8 cellular contexts compared by ENCODE assay signal in the genomic region with DNA sequence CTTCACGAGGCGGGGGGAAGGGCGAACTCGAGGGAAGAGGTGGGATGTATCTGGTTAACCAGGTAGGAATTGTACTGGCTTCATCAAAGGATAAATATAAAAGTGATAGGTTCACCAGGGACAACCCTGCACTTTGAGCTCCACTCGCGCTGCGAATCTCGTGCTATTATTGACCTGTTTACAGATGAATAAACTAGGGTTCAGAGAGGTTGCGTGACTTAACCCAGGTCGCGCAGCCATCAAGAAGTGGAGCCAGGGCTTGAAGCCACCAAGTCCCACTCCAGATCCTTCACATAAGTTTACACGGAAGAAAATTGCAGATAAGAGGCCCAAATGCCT. TPM values are rescaled to one million over a fixed set of nuclear protein-coding genes. Genes with fewer than 3 reads are reported as not detected.
DNase-seq lines count a peak whose midpoint lies in the region; ATAC-seq and TF ChIP-seq lines count a peak whose summit lies in the region.

No MANE protein-coding gene starts in this region.

- peak overlapping the region; percentile 80 for H4K8ac ChIP-seq in mesenchymal stem cell (ENCODE audit: low read length)

- H2AK5ac ChIP-seq in mesenchymal stem cell (ENCODE audit: low read length, severe bottlenecking), result peak overlapping the region; percentile 87

- peak overlapping the region; percentile 88 for H3K9ac ChIP-seq in mesenchymal stem cell (ENCODE audit: low read length)

- peak overlapping the region; percentile 50 for H4K91ac ChIP-seq in mesenchymal stem cell (ENCODE audit: low read length)

- H3K4me3 ChIP-seq in heart right ventricle (peak overlapping the region; percentile 33 to 67 (median 62)), brain microvascular endothelial cell (ENCODE audit: low read depth, low read length) (peak overlapping the region; percentile 60), mesenchymal stem cell (ENCODE audit: insufficient read depth in 1 of 2, low read depth in 1 of 2, low read length in 2 of 2) (peak overlapping the region; percentile 67 to 82), upper lobe of left lung (peak overlapping the region; percentile 19 to 65 (median 58))

- ATAC-seq in heart right ventricle (no peak), Right ventricle myocardium inferior (no peak), upper lobe of left lung (ENCODE audit: low FRiP score in 2 of 2) (no peak)

- H3K9me3 ChIP-seq in heart right ventricle, result no peaks in the 10 kb centered on the region
- no peaks in the 10 kb centered on the region for H3K9me3 ChIP-seq in mesenchymal stem cell (ENCODE audit: control insufficient read depth, low read length)
- H3K9me3 ChIP-seq in upper lobe of left lung, result no peaks in the 10 kb centered on the region

- H3K79me1 ChIP-seq in mesenchymal stem cell (replicated peaks; ENCODE audit: low read length, poor library complexity, severe bottlenecking), result peaks cover 7% of the 10 kb centered on the region

- H3K18ac ChIP-seq in mesenchymal stem cell (ENCODE audit: low read depth in 1 of 2, low read length in 2 of 2), result peak overlapping the region; percentile 62 to 93

- 25 to 31% methylated on average over 12 of the region's 12 CpGs for WGBS in heart right ventricle, 2 donors
- 22% methylated on average over 12 of the region's 12 CpGs for WGBS in mesenchymal stem cell
- WGBS in upper lobe of left lung, 2 donors, result 0 to 15% methylated on average over 5 to 12 of the region's 12 CpGs

- DNase-seq in heart right ventricle (no peak), Right ventricle myocardium inferior (ENCODE audit: missing footprints) (no peak), brain microvascular endothelial cell (no peak), mesenchymal stem cell (no peak), upper lobe of left lung (no peak), putamen (ENCODE audit: low spot score) (no peak), cortex of kidney (lab: John Stamatoyannopoulos, UW) (no peak), cerebellar cortex (ENCODE audit: low spot score) (no peak)

- peak overlapping the region; percentile 84 to 96 (median 92) for H3K27ac ChIP-seq in heart right ventricle
- H3K27ac ChIP-seq in brain microvascular endothelial cell, result peak overlapping the region; percentile 70
- peak overlapping the region; percentile 59 for H3K27ac ChIP-seq in mesenchymal stem cell (ENCODE audit: low read length, poor library complexity, severe bottlenecking)
- peak overlapping the region; percentile 83 to 96 (median 90) for H3K27ac ChIP-seq in upper lobe of left lung

- no peak overlapping the region for H2BK15ac ChIP-seq in mesenchymal stem cell (ENCODE audit: low read depth, poor library complexity, severe bottlenecking)

- H3K4me1 ChIP-seq in heart right ventricle (peaks cover 3 to 57% (median 39%) of the 10 kb centered on the region in 9 donors), mesenchymal stem cell (ENCODE audit: control insufficient read depth, insufficient read depth, low read depth, low read length) (peaks cover 12% of the 10 kb centered on the region), upper lobe of left lung (peaks cover 27 to 48% (median 30%) of the 10 kb centered on the region in 4 donors)

- peak overlapping the region; percentile 76 for H2BK5ac ChIP-seq in mesenchymal stem cell (ENCODE audit: low read depth, low read length, poor library complexity, severe bottlenecking)

- H3K4me2 ChIP-seq in mesenchymal stem cell (ENCODE audit: low read length, poor library complexity, severe bottlenecking), result peak overlapping the region; percentile 80

- H3K27me3 ChIP-seq in heart right ventricle (peaks cover 0 to 63% (median 43%) of the 10 kb centered on the region in 7 donors), brain microvascular endothelial cell (replicated peaks) (peaks cover 11% of the 10 kb centered on the region), mesenchymal stem cell (ENCODE audit: control insufficient read depth in 1 of 2, insufficient read depth in 1 of 2, low read length in 2 of 2) (no peaks in the 10 kb centered on the region), upper lobe of left lung (peaks cover 0 to 2% (median 0%) of the 10 kb centered on the region in 4 donors)

- no peak for TF ChIP-seq POLR2A in upper lobe of left lung (IDR thresholded peaks at IDR 0.05)

- H3K36me3 ChIP-seq in heart right ventricle (peaks cover 0 to 14% (median 0%) of the 10 kb centered on the region in 9 donors), brain microvascular endothelial cell (replicated peaks) (no peaks in the 10 kb centered on the region), mesenchymal stem cell (ENCODE audit: control insufficient read depth in 1 of 2, insufficient read depth in 2 of 2, low read depth in 1 of 2, low read length in 2 of 2) (peaks cover 19 to 23% of the 10 kb centered on the region in 2 experiments), upper lobe of left lung (no peaks in the 10 kb centered on the region)

- no peak for TF ChIP-seq EP300 in upper lobe of left lung (IDR thresholded peaks at IDR 0.05)

- TF ChIP-seq CTCF in heart right ventricle (IDR thresholded peaks at IDR 0.05) (no peak), brain microvascular endothelial cell (IDR thresholded peaks at IDR 0.05; ENCODE audit: low read depth, low read length, missing control alignments) (no peak), upper lobe of left lung (IDR thresholded peaks at IDR 0.05) (no peak)

- no peak overlapping the region for H3K23ac ChIP-seq in mesenchymal stem cell (ENCODE audit: low read length in 2 of 2)

- H3K14ac ChIP-seq in mesenchymal stem cell (ENCODE audit: low read length in 2 of 2), result no peak overlapping the region

- peak overlapping the region; percentile 72 to 77 for H2BK12ac ChIP-seq in mesenchymal stem cell (ENCODE audit: low read length in 2 of 2)

- H3K4ac ChIP-seq in mesenchymal stem cell (ENCODE audit: low read depth in 1 of 2, low read length in 2 of 2), result peak overlapping the region; percentile 51 to 83

- in situ Hi-C loops in brain microvascular endothelial cell (cut with HindIII; ENCODE audit: low pct_ligation_motif_present, low sequenced_read_pairs), result no loop called here

- H2BK120ac ChIP-seq in mesenchymal stem cell (ENCODE audit: low read depth, low read length), result peak overlapping the region; percentile 61

- no peak overlapping the region for H2AFZ ChIP-seq in mesenchymal stem cell (ENCODE audit: low read depth, low read length)

- intact Hi-C loops in heart right ventricle (cut with DNase I), result loop anchor here in 5 of 10 donors (2.0 to 10.0 kb wide), 7 partner anchors 37 to 197 kb away; no protein-coding TSS in a partner anchor
- intact Hi-C loops in Right ventricle myocardium inferior (cut with DNase I), result loop anchor here (10.0 kb wide), 1 partner anchor 197 kb away; no protein-coding TSS in a partner anchor

RNA-seq across cellular contexts. Expression of a gene that starts 1.4 kb away (rescaled TPM):
- total RNA-seq in heart right ventricle (10 to 100 TPM in 9 of 10 donors, 1 to 10 TPM in 1; 8.5 to 89.3 (median 18.6) TPM), Right ventricle myocardium inferior (19.6 TPM), upper lobe of left lung (10 to 100 TPM; 12.2 to 86.9 (median 26.1) TPM)
- 1 to 10 TPM; 7.2 to 7.9 TPM for polyA plus RNA-seq in heart right ventricle
- polyA plus RNA-seq in mesenchymal stem cell (2013, experiment 1 of 2), result 32.4 TPM
- polyA plus RNA-seq in mesenchymal stem cell (2013, experiment 2 of 2), result 33.1 TPM
